In the genomic region with DNA sequence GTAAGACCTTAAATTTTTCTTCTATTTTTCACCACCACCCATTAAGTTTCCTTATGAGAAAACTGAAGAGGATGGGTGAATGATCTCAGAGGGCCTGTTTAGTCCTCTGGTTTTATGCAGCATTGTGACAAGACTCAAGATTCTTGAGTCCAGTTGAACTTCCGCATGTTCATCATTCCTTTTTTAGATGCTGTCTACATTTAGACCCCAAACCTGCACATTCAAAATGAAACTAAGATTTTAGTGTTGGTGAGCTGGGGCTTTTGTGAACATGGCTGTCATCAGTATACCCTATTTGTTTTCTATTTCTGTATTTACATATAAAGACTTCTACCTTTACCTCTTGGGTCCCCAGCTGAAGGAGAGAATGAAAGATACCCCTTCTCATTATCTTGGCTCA, we compare ENCODE assay signal across 12 cellular contexts. TPM values are rescaled to one million over a fixed set of nuclear protein-coding genes. Genes with fewer than 3 reads are reported as not detected.
DNase-seq lines count a peak whose midpoint lies in the region; ATAC-seq and TF ChIP-seq lines count a peak whose summit lies in the region.
"Had no signal": no experiment of that assay in that cellular context is flagged by ENCODE, and none has a peak within 500 bp of the region (broad histone marks: within the 10 kb centered on the region; RNA-seq: fewer than 3 reads in every experiment).

No MANE protein-coding gene starts in this region.

- H3K27me3 Mint-ChIP-seq in activated naive CD8-positive, alpha-beta T cell treated with anti-CD3 and anti-CD28 coated beads, Interleukin-2, amount 50 U/mL, for 24 hours: peaks cover 4% of the 10 kb centered on the region
- H3K27me3 Mint-ChIP-seq in activated naive CD8-positive, alpha-beta T cell treated with anti-CD3 and anti-CD28 coated beads for 36 hours: peaks cover 4% of the 10 kb centered on the region

- H3K4me1 Mint-ChIP-seq in activated naive CD8-positive, alpha-beta T cell treated with anti-CD3 and anti-CD28 coated beads, Interleukin-2, amount 50 U/mL, for 24 hours: peaks cover 38% of the 10 kb centered on the region
- peaks cover 31% of the 10 kb centered on the region for H3K4me1 Mint-ChIP-seq in activated naive CD8-positive, alpha-beta T cell treated with anti-CD3 and anti-CD28 coated beads for 36 hours

- H3K27ac Mint-ChIP-seq in activated naive CD8-positive, alpha-beta T cell treated with anti-CD3 and anti-CD28 coated beads, Interleukin-2, amount 50 U/mL, for 24 hours: peak overlapping the region; percentile 13
- no peak overlapping the region for H3K27ac Mint-ChIP-seq in activated naive CD8-positive, alpha-beta T cell treated with anti-CD3 and anti-CD28 coated beads for 36 hours

- no peaks in the 10 kb centered on the region for H3K36me3 ChIP-seq in upper lobe of left lung
- H3K36me3 ChIP-seq: thoracic aorta had no signal

- H3K4me3 Mint-ChIP-seq in activated naive CD8-positive, alpha-beta T cell treated with anti-CD3 and anti-CD28 coated beads, Interleukin-2, amount 50 U/mL, for 24 hours: no peak overlapping the region
- H3K4me3 Mint-ChIP-seq in activated naive CD8-positive, alpha-beta T cell treated with anti-CD3 and anti-CD28 coated beads for 36 hours: no peak overlapping the region

- TF ChIP-seq EP300 in upper lobe of left lung (IDR thresholded peaks at IDR 0.05): no peak

- no peaks in the 10 kb centered on the region for H3K9me3 Mint-ChIP-seq in activated naive CD8-positive, alpha-beta T cell treated with anti-CD3 and anti-CD28 coated beads, Interleukin-2, amount 50 U/mL, for 24 hours
- H3K9me3 Mint-ChIP-seq in activated naive CD8-positive, alpha-beta T cell treated with anti-CD3 and anti-CD28 coated beads for 36 hours: no peaks in the 10 kb centered on the region

- no peak overlapping the region for H3K27ac ChIP-seq in upper lobe of left lung
- H3K27ac ChIP-seq: thoracic aorta had no signal

- 74 to 82% methylated on average over 1 of the region's 1 CpG for WGBS in upper lobe of left lung, 2 donors

- ATAC-seq in activated naive CD8-positive, alpha-beta T cell treated with anti-CD3 and anti-CD28 coated beads, Interleukin-2, amount 50 U/mL, for 24 hours: peak; percentile 11
- peak; percentile 80 for ATAC-seq in HG02588 (IDR thresholded peaks at IDR 0.05; ENCODE audit: unreplicated experiment)
- peak; percentile 80 for ATAC-seq in HG03460 (IDR thresholded peaks at IDR 0.05; ENCODE audit: unreplicated experiment)
- ATAC-seq in upper lobe of left lung (ENCODE audit: low FRiP score in 2 of 2): no peak
- ATAC-seq: PC-3 had no signal

- no peaks in the 10 kb centered on the region for H3K27me3 ChIP-seq in upper lobe of left lung

- no peak for TF ChIP-seq CTCF in upper lobe of left lung (IDR thresholded peaks at IDR 0.05)

- H3K4me3 ChIP-seq in upper lobe of left lung: no peak overlapping the region
- H3K4me3 ChIP-seq: thoracic aorta had no signal

- H3K4me1 ChIP-seq in upper lobe of left lung: peaks cover 3 to 17% (median 7%) of the 10 kb centered on the region in 4 donors

- no peaks in the 10 kb centered on the region for H3K9me3 ChIP-seq in upper lobe of left lung
- H3K9me3 ChIP-seq: thoracic aorta had no signal

- H3K36me3 Mint-ChIP-seq in activated naive CD8-positive, alpha-beta T cell treated with anti-CD3 and anti-CD28 coated beads, Interleukin-2, amount 50 U/mL, for 24 hours (ENCODE audit: low read depth): peaks cover 4% of the 10 kb centered on the region
- H3K36me3 Mint-ChIP-seq in activated naive CD8-positive, alpha-beta T cell treated with anti-CD3 and anti-CD28 coated beads for 36 hours: peaks cover 10% of the 10 kb centered on the region

- TF ChIP-seq POLR2A in upper lobe of left lung (IDR thresholded peaks at IDR 0.05): no peak

- DNase-seq in activated naive CD8-positive, alpha-beta T cell treated with anti-CD3 and anti-CD28 coated beads, Interleukin-2, amount 50 U/mL, for 24 hours: no peak
- no peak for DNase-seq in activated naive CD8-positive, alpha-beta T cell treated with anti-CD3 and anti-CD28 coated beads for 36 hours
- no peak for DNase-seq in SKM-1 (lab: John Stamatoyannopoulos, UW; ENCODE audit: unreplicated experiment)
- DNase-seq in NOMO-1 treated with DMSO at 0.1 percent for 48 hours (lab: John Stamatoyannopoulos, UW; ENCODE audit: unreplicated experiment): no peak
- DNase-seq in upper lobe of left lung: no peak
- no peak for DNase-seq in HCEC 1CT
- DNase-seq: foreskin fibroblast, PC-3 had no signal

RNA-seq across cellular contexts. Expression of a gene that starts 31.1 kb away (rescaled TPM):
- total RNA-seq in activated naive CD8-positive, alpha-beta T cell treated with anti-CD3 and anti-CD28 coated beads for 36 hours: 10 to 100 TPM; 30.6 to 30.7 TPM
- 10 to 100 TPM; 24.1 to 85.0 (median 47.2) TPM for total RNA-seq in upper lobe of left lung

RNA-seq across cellular contexts. Expression of a gene that starts 38.8 kb away (rescaled TPM):
- total RNA-seq in activated naive CD8-positive, alpha-beta T cell treated with anti-CD3 and anti-CD28 coated beads for 36 hours: not detected
- total RNA-seq in upper lobe of left lung: under 1 TPM in 1 of 6 donors, not detected in 5; 0.59 TPM
- total RNA-seq: M059J, PC-3, thoracic aorta had no signal

RNA-seq across cellular contexts. Expression of a gene that starts 55.9 kb away (rescaled TPM):
- not detected for total RNA-seq in activated naive CD8-positive, alpha-beta T cell treated with anti-CD3 and anti-CD28 coated beads for 36 hours
- not detected for total RNA-seq in upper lobe of left lung
- total RNA-seq: M059J, PC-3 had no signal

Comparison
In these comparisons a context has a peak if more than half of its experiments do, and no peak if none do; other contexts are left out.
1. ATAC-seq: peak in activated naive CD8-positive, alpha-beta T cell treated with anti-CD3 and anti-CD28 coated beads, Interleukin-2, amount 50 U/mL, for 24 hours (single experiment), HG02588 (single experiment) and HG03460 (single experiment); none in upper lobe of left lung (0 of 2).